Comparison of ENCODE assay signal across 8 cellular contexts in genomic region chr1:151372411-151372934, GRCh38. TPM values are rescaled to one million over a fixed set of nuclear protein-coding genes. Genes with fewer than 3 reads are reported as not detected.
DNase-seq lines count a peak whose midpoint lies in the region.

Gene SELENBP1, minus strand, starts transcription at chr1:151372705. Its CDS starts 64 bp downstream, at chr1:151372641.

- peak; percentile 55 for DNase-seq in NCI-H748 treated with DMSO at 0.1 percent for 48 hours (lab: John Stamatoyannopoulos, UW)
- DNase-seq in epithelial cell of prostate (ENCODE audit: low read depth, low spot score): peak; percentile 14
- DNase-seq in mesenteric fat pad (ENCODE audit: low spot score): peak; percentile 91
- DNase-seq in ureter (ENCODE audit: low spot score): peak; percentile 90
- no peak for DNase-seq in stimulated activated CD4-positive, alpha-beta T cell treated with anti-CD3 and anti-CD28 coated beads, Interleukin-2, amount 100 ng/mL, for 24 hours
- no peak for DNase-seq in NCI-H1694 (lab: John Stamatoyannopoulos, UW)
- DNase-seq in effector CD4-positive, alpha-beta T cell: no peak

- H3K36me3 ChIP-seq in ES-I3 (ENCODE audit: insufficient read depth, low read length): no peaks in the 10 kb centered on the region

- peaks cover 7% of the 10 kb centered on the region; the same call in 1 of the 2 replicates for H3K4me1 ChIP-seq in ES-I3 (ENCODE audit: insufficient read depth, low read length)

- peak within 1 kb of the TSS; percentile 75 for H3K9ac ChIP-seq in ES-I3 (ENCODE audit: low read depth, low read length)

- no peaks in the 10 kb centered on the region for H3K9me3 ChIP-seq in ES-I3 (ENCODE audit: control insufficient read depth, insufficient read depth, low read length)

- no peak within 1 kb of the TSS for H3K27ac ChIP-seq in epithelial cell of prostate

RNA-seq across cellular contexts. Expression of gene SELENBP1, which starts in this region (rescaled TPM):
- total RNA-seq in mesenteric fat pad (63.0 TPM), ureter (57.1 TPM)

Comparison
In these comparisons a context has a peak if more than half of its experiments do, and no peak if none do; other contexts are left out.
1. DNase-seq: peak in NCI-H748 treated with DMSO at 0.1 percent for 48 hours (single experiment), epithelial cell of prostate (single experiment), mesenteric fat pad (single experiment) and ureter (single experiment); none in stimulated activated CD4-positive, alpha-beta T cell treated with anti-CD3 and anti-CD28 coated beads, Interleukin-2, amount 100 ng/mL, for 24 hours (0 of 2), NCI-H1694 (single experiment) and effector CD4-positive, alpha-beta T cell (single experiment).